Comparison of ENCODE assay signal across 1 cellular context in the genomic region with DNA sequence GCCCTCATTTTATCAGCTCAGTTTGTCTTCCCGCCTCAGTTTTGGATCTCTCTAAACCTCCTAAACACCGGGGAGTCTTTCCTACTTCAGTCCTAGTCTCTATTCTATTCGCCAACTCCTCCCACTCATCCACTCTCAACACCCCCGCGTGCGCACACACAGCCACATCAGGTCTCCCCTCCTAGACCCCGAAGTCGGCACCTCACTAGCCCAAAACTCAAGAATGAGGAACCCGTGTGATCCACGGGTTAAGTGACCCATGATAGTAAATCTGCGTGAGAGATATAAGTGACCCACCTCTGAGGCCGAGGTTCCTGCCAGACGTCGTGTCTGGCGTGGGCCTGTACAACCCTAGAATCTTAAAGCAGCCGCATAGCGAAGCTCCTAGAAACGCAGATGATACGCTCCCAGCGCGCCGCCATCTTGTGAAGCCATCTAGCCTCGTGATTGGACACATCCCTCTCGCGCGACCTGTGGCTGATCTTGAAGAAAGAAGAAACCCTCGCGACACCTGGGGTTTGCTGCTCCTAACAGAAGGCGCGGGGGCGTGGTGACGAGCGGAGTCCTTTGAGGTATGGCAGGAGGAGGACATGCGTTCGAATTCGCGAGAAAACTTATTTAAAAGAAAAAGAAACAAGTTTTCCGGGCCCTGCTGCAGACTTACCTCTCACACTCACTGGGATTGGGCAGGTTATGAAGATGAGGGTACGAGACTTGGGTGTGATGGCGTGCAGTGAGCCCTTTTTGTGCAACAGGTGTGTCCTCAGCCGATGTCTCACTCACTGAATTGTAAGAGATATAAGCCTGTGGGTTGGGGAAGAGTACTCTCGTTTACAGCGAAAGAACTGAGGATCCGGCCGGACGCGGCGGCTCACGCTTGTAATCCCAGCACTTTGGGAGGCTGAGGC.
TF ChIP-seq lines count a peak whose summit lies in the region.

A gene with protein sequence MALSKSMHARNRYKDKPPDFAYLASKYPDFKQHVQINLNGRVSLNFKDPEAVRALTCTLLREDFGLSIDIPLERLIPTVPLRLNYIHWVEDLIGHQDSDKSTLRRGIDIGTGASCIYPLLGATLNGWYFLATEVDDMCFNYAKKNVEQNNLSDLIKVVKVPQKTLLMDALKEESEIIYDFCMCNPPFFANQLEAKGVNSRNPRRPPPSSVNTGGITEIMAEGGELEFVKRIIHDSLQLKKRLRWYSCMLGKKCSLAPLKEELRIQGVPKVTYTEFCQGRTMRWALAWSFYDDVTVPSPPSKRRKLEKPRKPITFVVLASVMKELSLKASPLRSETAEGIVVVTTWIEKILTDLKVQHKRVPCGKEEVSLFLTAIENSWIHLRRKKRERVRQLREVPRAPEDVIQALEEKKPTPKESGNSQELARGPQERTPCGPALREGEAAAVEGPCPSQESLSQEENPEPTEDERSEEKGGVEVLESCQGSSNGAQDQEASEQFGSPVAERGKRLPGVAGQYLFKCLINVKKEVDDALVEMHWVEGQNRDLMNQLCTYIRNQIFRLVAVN (minus strand): TSS at position 427 of the 908 bp plus-strand sequence. CDS start 9,557 bp downstream, outside the sequence.

TF ChIP-seq in HepG2, 621 proteins besides CTCF, POLR2A, EP300 and RAD21 (continued from another document and continues in another):
- TF ChIP-seq, protein P1, sequence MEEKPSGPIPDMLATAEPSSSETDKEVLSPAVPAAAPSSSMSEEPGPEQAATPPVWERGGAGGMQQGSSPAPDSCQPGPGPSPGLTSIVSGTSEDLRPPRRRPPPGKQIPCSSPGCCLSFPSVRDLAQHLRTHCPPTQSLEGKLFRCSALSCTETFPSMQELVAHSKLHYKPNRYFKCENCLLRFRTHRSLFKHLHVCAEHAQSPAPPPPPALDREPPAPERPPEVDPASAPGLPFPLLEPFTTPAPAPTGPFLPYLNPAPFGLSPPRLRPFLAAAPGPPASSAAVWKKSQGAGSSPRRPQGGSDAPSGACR (CRISPR knock-in tag; IDR thresholded peaks at IDR 0.05), result 0 out of 2 replicates have a peak, but pooled peaks have one; percentile 28
- peak; percentile 69 for TF ChIP-seq HDAC1 (CRISPR knock-in tag; IDR thresholded peaks at IDR 0.05)
- TF ChIP-seq ZBTB21 (CRISPR knock-in tag; IDR thresholded peaks at IDR 0.05), result no peak
- TF ChIP-seq ZNF782 (CRISPR knock-in tag; IDR thresholded peaks at IDR 0.05; ENCODE audit: borderline replicate concordance), result no peak
- TF ChIP-seq, protein P2, sequence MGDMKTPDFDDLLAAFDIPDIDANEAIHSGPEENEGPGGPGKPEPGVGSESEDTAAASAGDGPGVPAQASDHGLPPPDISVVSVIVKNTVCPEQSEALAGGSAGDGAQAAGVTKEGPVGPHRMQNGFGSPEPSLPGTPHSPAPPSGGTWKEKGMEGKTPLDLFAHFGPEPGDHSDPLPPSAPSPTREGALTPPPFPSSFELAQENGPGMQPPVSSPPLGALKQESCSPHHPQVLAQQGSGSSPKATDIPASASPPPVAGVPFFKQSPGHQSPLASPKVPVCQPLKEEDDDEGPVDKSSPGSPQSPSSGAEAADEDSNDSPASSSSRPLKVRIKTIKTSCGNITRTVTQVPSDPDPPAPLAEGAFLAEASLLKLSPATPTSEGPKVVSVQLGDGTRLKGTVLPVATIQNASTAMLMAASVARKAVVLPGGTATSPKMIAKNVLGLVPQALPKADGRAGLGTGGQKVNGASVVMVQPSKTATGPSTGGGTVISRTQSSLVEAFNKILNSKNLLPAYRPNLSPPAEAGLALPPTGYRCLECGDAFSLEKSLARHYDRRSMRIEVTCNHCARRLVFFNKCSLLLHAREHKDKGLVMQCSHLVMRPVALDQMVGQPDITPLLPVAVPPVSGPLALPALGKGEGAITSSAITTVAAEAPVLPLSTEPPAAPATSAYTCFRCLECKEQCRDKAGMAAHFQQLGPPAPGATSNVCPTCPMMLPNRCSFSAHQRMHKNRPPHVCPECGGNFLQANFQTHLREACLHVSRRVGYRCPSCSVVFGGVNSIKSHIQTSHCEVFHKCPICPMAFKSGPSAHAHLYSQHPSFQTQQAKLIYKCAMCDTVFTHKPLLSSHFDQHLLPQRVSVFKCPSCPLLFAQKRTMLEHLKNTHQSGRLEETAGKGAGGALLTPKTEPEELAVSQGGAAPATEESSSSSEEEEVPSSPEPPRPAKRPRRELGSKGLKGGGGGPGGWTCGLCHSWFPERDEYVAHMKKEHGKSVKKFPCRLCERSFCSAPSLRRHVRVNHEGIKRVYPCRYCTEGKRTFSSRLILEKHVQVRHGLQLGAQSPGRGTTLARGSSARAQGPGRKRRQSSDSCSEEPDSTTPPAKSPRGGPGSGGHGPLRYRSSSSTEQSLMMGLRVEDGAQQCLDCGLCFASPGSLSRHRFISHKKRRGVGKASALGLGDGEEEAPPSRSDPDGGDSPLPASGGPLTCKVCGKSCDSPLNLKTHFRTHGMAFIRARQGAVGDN (CRISPR knock-in tag; IDR thresholded peaks at IDR 0.05), result peak; percentile 89
- TF ChIP-seq SP1 (IDR thresholded peaks at IDR 0.05), result 0 out of 2 replicates have a peak, but pooled peaks have one; percentile 20
- no peak; the same call in 1 of the 2 replicates for TF ChIP-seq SP1 (CRISPR knock-in tag; IDR thresholded peaks at IDR 0.05)
- TF ChIP-seq, protein P3, sequence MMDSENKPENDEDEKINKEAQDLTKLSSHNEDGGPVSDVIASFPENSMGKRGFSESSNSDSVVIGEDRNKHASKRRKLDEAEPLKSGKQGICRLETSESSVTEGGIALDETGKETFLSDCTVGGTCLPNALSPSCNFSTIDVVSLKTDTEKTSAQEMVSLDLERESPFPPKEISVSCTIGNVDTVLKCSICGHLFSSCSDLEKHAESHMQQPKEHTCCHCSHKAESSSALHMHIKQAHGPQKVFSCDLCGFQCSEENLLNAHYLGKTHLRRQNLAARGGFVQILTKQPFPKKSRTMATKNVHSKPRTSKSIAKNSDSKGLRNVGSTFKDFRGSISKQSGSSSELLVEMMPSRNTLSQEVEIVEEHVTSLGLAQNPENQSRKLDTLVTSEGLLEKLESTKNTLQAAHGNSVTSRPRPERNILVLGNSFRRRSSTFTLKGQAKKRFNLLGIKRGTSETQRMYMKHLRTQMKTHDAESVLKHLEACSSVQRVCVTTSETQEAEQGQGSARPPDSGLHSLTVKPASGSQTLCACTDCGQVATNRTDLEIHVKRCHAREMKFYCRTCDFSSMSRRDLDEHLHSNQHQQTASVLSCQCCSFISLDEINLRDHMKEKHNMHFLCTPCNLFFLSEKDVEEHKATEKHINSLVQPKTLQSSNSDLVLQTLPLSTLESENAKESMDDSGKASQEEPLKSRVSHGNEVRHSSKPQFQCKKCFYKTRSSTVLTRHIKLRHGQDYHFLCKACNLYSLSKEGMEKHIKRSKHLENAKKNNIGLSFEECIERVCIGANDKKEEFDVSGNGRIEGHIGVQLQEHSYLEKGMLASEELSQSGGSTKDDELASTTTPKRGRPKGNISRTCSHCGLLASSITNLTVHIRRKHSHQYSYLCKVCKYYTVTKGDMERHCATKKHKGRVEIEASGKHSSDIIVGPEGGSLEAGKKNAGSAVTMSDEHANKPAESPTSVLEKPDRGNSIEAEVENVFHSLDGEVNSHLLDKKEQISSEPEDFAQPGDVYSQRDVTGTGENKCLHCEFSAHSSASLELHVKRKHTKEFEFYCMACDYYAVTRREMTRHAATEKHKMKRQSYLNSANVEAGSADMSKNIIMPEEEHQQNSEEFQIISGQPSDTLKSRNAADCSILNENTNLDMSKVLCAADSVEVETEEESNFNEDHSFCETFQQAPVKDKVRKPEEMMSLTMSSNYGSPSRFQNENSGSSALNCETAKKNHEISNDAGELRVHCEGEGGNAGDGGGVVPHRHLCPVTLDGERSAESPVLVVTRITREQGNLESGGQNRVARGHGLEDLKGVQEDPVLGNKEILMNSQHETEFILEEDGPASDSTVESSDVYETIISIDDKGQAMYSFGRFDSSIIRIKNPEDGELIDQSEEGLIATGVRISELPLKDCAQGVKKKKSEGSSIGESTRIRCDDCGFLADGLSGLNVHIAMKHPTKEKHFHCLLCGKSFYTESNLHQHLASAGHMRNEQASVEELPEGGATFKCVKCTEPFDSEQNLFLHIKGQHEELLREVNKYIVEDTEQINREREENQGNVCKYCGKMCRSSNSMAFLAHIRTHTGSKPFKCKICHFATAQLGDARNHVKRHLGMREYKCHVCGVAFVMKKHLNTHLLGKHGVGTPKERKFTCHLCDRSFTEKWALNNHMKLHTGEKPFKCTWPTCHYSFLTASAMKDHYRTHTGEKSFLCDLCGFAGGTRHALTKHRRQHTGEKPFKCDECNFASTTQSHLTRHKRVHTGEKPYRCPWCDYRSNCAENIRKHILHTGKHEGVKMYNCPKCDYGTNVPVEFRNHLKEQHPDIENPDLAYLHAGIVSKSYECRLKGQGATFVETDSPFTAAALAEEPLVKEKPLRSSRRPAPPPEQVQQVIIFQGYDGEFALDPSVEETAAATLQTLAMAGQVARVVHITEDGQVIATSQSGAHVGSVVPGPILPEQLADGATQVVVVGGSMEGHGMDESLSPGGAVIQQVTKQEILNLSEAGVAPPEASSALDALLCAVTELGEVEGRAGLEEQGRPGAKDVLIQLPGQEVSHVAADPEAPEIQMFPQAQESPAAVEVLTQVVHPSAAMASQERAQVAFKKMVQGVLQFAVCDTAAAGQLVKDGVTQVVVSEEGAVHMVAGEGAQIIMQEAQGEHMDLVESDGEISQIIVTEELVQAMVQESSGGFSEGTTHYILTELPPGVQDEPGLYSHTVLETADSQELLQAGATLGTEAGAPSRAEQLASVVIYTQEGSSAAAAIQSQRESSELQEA (CRISPR knock-in tag; IDR thresholded peaks at IDR 0.05; ENCODE audit: not compliant biosample characterization), result no peak
- TF ChIP-seq, protein P4, sequence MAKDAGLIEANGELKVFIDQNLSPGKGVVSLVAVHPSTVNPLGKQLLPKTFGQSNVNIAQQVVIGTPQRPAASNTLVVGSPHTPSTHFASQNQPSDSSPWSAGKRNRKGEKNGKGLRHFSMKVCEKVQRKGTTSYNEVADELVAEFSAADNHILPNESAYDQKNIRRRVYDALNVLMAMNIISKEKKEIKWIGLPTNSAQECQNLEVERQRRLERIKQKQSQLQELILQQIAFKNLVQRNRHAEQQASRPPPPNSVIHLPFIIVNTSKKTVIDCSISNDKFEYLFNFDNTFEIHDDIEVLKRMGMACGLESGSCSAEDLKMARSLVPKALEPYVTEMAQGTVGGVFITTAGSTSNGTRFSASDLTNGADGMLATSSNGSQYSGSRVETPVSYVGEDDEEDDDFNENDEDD (CRISPR knock-in tag; IDR thresholded peaks at IDR 0.05; ENCODE audit: borderline replicate concordance), result peak; percentile 45; the same call in 1 of the 2 replicates
- TF ChIP-seq ZFP36 (IDR thresholded peaks at IDR 0.05; ENCODE audit: borderline replicate concordance, low read depth, low read length, partially characterized antibody), result no peak
- TF ChIP-seq SP2 (CRISPR knock-in tag; IDR thresholded peaks at IDR 0.05), result no peak
- no peak for TF ChIP-seq ZNF432 (CRISPR knock-in tag; IDR thresholded peaks at IDR 0.05; ENCODE audit: borderline replicate concordance)
- TF ChIP-seq DNMT3B (CRISPR knock-in tag; conservative IDR thresholded peaks at IDR 0.05), result peak; percentile 92; the same call in 1 of the 2 replicates
- TF ChIP-seq SPEN (CRISPR knock-in tag; IDR thresholded peaks at IDR 0.05; ENCODE audit: low read depth), result peak; percentile 87
- no peak for TF ChIP-seq ZNF207 (IDR thresholded peaks at IDR 0.05; ENCODE audit: borderline replicate concordance)
- no peak for TF ChIP-seq SRSF1 (optimal IDR thresholded peaks at IDR 0.05; ENCODE audit: low read depth, low read length)
- peak; percentile 93 for TF ChIP-seq BORCS8-MEF2B (CRISPR knock-in tag; IDR thresholded peaks at IDR 0.05)
- TF ChIP-seq ZNF335 (CRISPR knock-in tag; IDR thresholded peaks at IDR 0.05), result no peak; the same call in 1 of the 2 replicates
- peak; percentile 62; the same call in 1 of the 2 replicates for TF ChIP-seq POGZ (CRISPR knock-in tag; IDR thresholded peaks at IDR 0.05)
- TF ChIP-seq HCFC1 (IDR thresholded peaks at IDR 0.05; ENCODE audit: low read depth, low read length), result peak; percentile 44; the same call in 1 of the 2 replicates
- TF ChIP-seq ZNF274 (CRISPR knock-in tag; IDR thresholded peaks at IDR 0.05), result no peak
- TF ChIP-seq ZEB1 (IDR thresholded peaks at IDR 0.05; ENCODE audit: insufficient replicate concordance, low read depth), result peak; percentile 23
- TF ChIP-seq, protein P5, sequence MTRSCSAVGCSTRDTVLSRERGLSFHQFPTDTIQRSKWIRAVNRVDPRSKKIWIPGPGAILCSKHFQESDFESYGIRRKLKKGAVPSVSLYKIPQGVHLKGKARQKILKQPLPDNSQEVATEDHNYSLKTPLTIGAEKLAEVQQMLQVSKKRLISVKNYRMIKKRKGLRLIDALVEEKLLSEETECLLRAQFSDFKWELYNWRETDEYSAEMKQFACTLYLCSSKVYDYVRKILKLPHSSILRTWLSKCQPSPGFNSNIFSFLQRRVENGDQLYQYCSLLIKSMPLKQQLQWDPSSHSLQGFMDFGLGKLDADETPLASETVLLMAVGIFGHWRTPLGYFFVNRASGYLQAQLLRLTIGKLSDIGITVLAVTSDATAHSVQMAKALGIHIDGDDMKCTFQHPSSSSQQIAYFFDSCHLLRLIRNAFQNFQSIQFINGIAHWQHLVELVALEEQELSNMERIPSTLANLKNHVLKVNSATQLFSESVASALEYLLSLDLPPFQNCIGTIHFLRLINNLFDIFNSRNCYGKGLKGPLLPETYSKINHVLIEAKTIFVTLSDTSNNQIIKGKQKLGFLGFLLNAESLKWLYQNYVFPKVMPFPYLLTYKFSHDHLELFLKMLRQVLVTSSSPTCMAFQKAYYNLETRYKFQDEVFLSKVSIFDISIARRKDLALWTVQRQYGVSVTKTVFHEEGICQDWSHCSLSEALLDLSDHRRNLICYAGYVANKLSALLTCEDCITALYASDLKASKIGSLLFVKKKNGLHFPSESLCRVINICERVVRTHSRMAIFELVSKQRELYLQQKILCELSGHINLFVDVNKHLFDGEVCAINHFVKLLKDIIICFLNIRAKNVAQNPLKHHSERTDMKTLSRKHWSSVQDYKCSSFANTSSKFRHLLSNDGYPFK (CRISPR knock-in tag; IDR thresholded peaks at IDR 0.05; ENCODE audit: borderline replicate concordance), result peak; percentile 95
- TF ChIP-seq SP5 (CRISPR knock-in tag; IDR thresholded peaks at IDR 0.05; ENCODE audit: borderline replicate concordance, low read depth), result no peak
- TF ChIP-seq ZFY (CRISPR knock-in tag; IDR thresholded peaks at IDR 0.05), result peak; percentile 95
- TF ChIP-seq NONO (IDR thresholded peaks at IDR 0.05), result no peak
- peak; percentile 74 for TF ChIP-seq NONO (CRISPR knock-in tag; conservative IDR thresholded peaks at IDR 0.05)
- no peak; the same call in 1 of the 2 replicates for TF ChIP-seq ZMYM3 (CRISPR knock-in tag; IDR thresholded peaks at IDR 0.05)
- no peak for TF ChIP-seq ZNF841 (CRISPR knock-in tag; IDR thresholded peaks at IDR 0.05; ENCODE audit: borderline replicate concordance)
- TF ChIP-seq, protein P6, sequence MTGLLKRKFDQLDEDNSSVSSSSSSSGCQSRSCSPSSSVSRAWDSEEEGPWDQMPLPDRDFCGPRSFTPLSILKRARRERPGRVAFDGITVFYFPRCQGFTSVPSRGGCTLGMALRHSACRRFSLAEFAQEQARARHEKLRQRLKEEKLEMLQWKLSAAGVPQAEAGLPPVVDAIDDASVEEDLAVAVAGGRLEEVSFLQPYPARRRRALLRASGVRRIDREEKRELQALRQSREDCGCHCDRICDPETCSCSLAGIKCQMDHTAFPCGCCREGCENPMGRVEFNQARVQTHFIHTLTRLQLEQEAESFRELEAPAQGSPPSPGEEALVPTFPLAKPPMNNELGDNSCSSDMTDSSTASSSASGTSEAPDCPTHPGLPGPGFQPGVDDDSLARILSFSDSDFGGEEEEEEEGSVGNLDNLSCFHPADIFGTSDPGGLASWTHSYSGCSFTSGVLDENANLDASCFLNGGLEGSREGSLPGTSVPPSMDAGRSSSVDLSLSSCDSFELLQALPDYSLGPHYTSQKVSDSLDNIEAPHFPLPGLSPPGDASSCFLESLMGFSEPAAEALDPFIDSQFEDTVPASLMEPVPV (CRISPR knock-in tag; IDR thresholded peaks at IDR 0.05), result peak; percentile 67; the same call in 1 of the 2 replicates
- no peak; the same call in 1 of the 2 replicates for TF ChIP-seq ZZZ3 (CRISPR knock-in tag; IDR thresholded peaks at IDR 0.05; ENCODE audit: borderline replicate concordance)
- no peak for TF ChIP-seq PHB2 (IDR thresholded peaks at IDR 0.05; ENCODE audit: partially characterized antibody)
- TF ChIP-seq ZNF263 (CRISPR knock-in tag; IDR thresholded peaks at IDR 0.05), result no peak
